Comparison of ENCODE assay signal across 15 cellular contexts in genomic region chr17:13510062-13510461, GRCh38.
DNase-seq lines count a peak whose midpoint lies in the region; ATAC-seq and TF ChIP-seq lines count a peak whose summit lies in the region.
"Had no signal": no experiment of that assay in that cellular context is flagged by ENCODE, and none has a peak within 500 bp of the region (broad histone marks: within the 10 kb centered on the region; RNA-seq: fewer than 3 reads in every experiment).

No MANE protein-coding gene starts in this region.

- H3K4me3 ChIP-seq in AG10803 (ENCODE audit: low read length) (peak overlapping the region; percentile 11), left lung (no peak overlapping the region)
- H3K4me3 ChIP-seq: body of pancreas had no signal

- H3K4me3 Mint-ChIP-seq in HFFc6 = no peak overlapping the region; the same call in 1 of the 2 replicates
- no peak overlapping the region for H3K4me3 Mint-ChIP-seq in stimulated activated effector memory CD8-positive, alpha-beta T cell treated with anti-CD3 and anti-CD28 coated beads, Interleukin-12 subunit alpha, Interleukin-12 subunit beta, amount 100 ng/mL, for 72 hours

- TF ChIP-seq CTCF in AG10803 (conservative IDR thresholded peaks at IDR 0.05; ENCODE audit: low read length) (no peak), HFFc6 (IDR thresholded peaks at IDR 0.05) (no peak), left lung (IDR thresholded peaks at IDR 0.05) (no peak)

- H3K9me3 ChIP-seq in left lung = no peaks in the 10 kb centered on the region
- H3K9me3 ChIP-seq: body of pancreas had no signal

- no peaks in the 10 kb centered on the region for H3K27me3 ChIP-seq in left lung
- H3K27me3 ChIP-seq: body of pancreas had no signal

- ATAC-seq in left lung = peak; percentile 23
- ATAC-seq in stimulated activated effector memory CD8-positive, alpha-beta T cell treated with anti-CD3 and anti-CD28 coated beads, Interleukin-12 subunit alpha, Interleukin-12 subunit beta, amount 100 ng/mL, for 72 hours = no peak
- ATAC-seq in HG03097 (IDR thresholded peaks at IDR 0.05; ENCODE audit: low FRiP score, unreplicated experiment) = no peak
- ATAC-seq: body of pancreas had no signal

- H3K36me3 ChIP-seq in left lung = no peaks in the 10 kb centered on the region

- peak overlapping the region; percentile 47; the same call in 1 of the 2 replicates for H3K27ac Mint-ChIP-seq in HFFc6
- H3K27ac Mint-ChIP-seq in stimulated activated effector memory CD8-positive, alpha-beta T cell treated with anti-CD3 and anti-CD28 coated beads, Interleukin-12 subunit alpha, Interleukin-12 subunit beta, amount 100 ng/mL, for 72 hours = no peak overlapping the region

- no peaks in the 10 kb centered on the region for H3K4me1 ChIP-seq in left lung

- peaks cover 66% of the 10 kb centered on the region for H3K4me1 Mint-ChIP-seq in HFFc6 (ENCODE audit: low read depth)
- H3K4me1 Mint-ChIP-seq in stimulated activated effector memory CD8-positive, alpha-beta T cell treated with anti-CD3 and anti-CD28 coated beads, Interleukin-12 subunit alpha, Interleukin-12 subunit beta, amount 100 ng/mL, for 72 hours = no peaks in the 10 kb centered on the region

- peaks cover 55% of the 10 kb centered on the region for H3K36me3 Mint-ChIP-seq in HFFc6 (ENCODE audit: low read depth)
- H3K36me3 Mint-ChIP-seq in stimulated activated effector memory CD8-positive, alpha-beta T cell treated with anti-CD3 and anti-CD28 coated beads, Interleukin-12 subunit alpha, Interleukin-12 subunit beta, amount 100 ng/mL, for 72 hours = no peaks in the 10 kb centered on the region

- no peaks in the 10 kb centered on the region for H3K9me3 Mint-ChIP-seq in HFFc6
- H3K9me3 Mint-ChIP-seq in stimulated activated effector memory CD8-positive, alpha-beta T cell treated with anti-CD3 and anti-CD28 coated beads, Interleukin-12 subunit alpha, Interleukin-12 subunit beta, amount 100 ng/mL, for 72 hours = no peaks in the 10 kb centered on the region

- no peaks in the 10 kb centered on the region; the same call in 1 of the 2 replicates for H3K27me3 Mint-ChIP-seq in HFFc6 (ENCODE audit: insufficient read depth)

- no peak for DNase-seq in AG10803 (ENCODE audit: low read depth)
- DNase-seq in HFFc6 = no peak
- DNase-seq in amniotic epithelial cell (ENCODE audit: low read depth) = peak; percentile 87
- DNase-seq in left lung = no peak
- no peak for DNase-seq in stimulated activated effector memory CD8-positive, alpha-beta T cell treated with anti-CD3 and anti-CD28 coated beads, Interleukin-12 subunit alpha, Interleukin-12 subunit beta, amount 100 ng/mL, for 72 hours (ENCODE audit: low spot score in 2 of 2)
- no peak for DNase-seq in NCI-H82 (lab: John Stamatoyannopoulos, UW)
- DNase-seq in ecto neural progenitor cell (ENCODE audit: low spot score) = no peak
- DNase-seq: activated effector memory CD4-positive, alpha-beta T cell treated with Interleukin-2 at 50 U/mL for 16 hours; AML-193; mesendoderm; NCI-H187 treated with DMSO at 0.1 percent for 48 hours; occipital lobe; T1000 had no signal

- H3K27ac ChIP-seq in left lung = peak overlapping the region in 1 of 2 donors; percentile 9
- H3K27ac ChIP-seq: body of pancreas had no signal

- intact Hi-C loops in left lung (cut with DNase I) = no loop called here
